Comparison of ENCODE assay signal across 8 cellular contexts in the genomic region with DNA sequence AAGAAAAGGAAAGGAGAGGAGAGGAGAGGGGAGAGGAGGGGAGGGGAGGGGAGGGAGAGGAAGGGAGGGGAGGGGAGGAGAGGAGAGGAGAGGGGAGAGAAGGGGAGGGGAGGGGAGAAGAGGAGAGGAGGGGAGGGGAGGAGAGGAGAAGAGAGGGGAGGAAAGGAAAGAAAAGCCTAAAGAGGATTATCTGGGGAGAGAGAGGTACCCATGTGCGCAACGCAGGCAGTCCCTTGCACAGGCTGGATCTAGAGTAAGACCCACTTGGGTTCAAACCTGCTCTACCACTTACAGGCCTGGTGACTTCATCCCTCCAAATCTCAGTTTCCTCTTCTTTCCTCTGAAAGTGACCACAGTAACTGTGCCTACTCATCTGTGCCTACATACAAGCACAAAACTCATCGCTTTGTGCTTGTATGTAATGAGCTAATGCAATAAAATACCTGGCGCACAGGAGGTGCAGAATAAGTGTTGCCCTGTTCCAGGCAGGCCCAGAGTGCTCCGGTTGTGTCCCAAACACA. TPM values are rescaled to one million over a fixed set of nuclear protein-coding genes. Genes with fewer than 3 reads are reported as not detected.
A peak's percentile ranks its signal among the peaks of the same experiment; 100 is the strongest.
DNase-seq lines count a peak whose midpoint lies in the region; ATAC-seq and TF ChIP-seq lines count a peak whose summit lies in the region.

No MANE protein-coding gene starts in this region.

- CTCF ChIA-PET in activated B cell treated with CpG ODN at 0.5 μM for 24 hours (lab: Charles Lee): interaction anchor here (0.9 to 2.9 kb wide), 5 partner anchors 15 to 141 kb away, joined by 3 to 14 read pairs (median 5); a partner anchor contains a TSS

- peaks cover 23% of the 10 kb centered on the region for H3K36me3 Mint-ChIP-seq in activated B cell treated with CpG ODN at 0.5 μM for 24 hours (ENCODE audit: low read depth)
- H3K36me3 Mint-ChIP-seq in memory B cell: peaks cover 5% of the 10 kb centered on the region

- H3K27me3 Mint-ChIP-seq in activated B cell treated with CpG ODN at 0.5 μM for 24 hours (no peaks in the 10 kb centered on the region), memory B cell (no peaks in the 10 kb centered on the region)

- H3K4me1 Mint-ChIP-seq in activated B cell treated with CpG ODN at 0.5 μM for 24 hours (peaks cover 38% of the 10 kb centered on the region), memory B cell (peaks cover 33% of the 10 kb centered on the region)

- H3K27ac Mint-ChIP-seq in activated B cell treated with CpG ODN at 0.5 μM for 24 hours (peak overlapping the region; percentile 77), memory B cell (peak overlapping the region; percentile 45)

- H3K27ac ChIP-seq in HL-60 (replicated peaks) (peak overlapping the region; percentile 73), substantia nigra (ENCODE audit: low read depth, low read length, poor library complexity, severe bottlenecking) (no peak overlapping the region)

- H3K9me3 Mint-ChIP-seq in activated B cell treated with CpG ODN at 0.5 μM for 24 hours: no peaks in the 10 kb centered on the region
- no peaks in the 10 kb centered on the region for H3K9me3 Mint-ChIP-seq in memory B cell

- POLR2A ChIA-PET in activated B cell treated with CpG ODN at 0.5 μM for 24 hours (lab: Charles Lee): interaction anchor here (0.7 to 4.0 kb wide), 10 partner anchors 20 to 141 kb away, joined by 3 to 29 read pairs (median 7); a partner anchor contains a TSS

- intact Hi-C loops in activated B cell treated with CpG ODN at 0.5 μM for 24 hours (cut with micrococcal nuclease) (no loop called here), head of caudate nucleus (cut with DNase I) (loop anchor here (5.0 kb wide), 1 partner anchor 54 kb away; no protein-coding TSS in a partner anchor)

- peak overlapping the region; percentile 98 for H3K4me3 ChIP-seq in HL-60 (replicated peaks; ENCODE audit: insufficient read depth, low read length)

- H3K4me3 Mint-ChIP-seq in activated B cell treated with CpG ODN at 0.5 μM for 24 hours (peak overlapping the region; percentile 87), memory B cell (peak overlapping the region; percentile 87)

- ATAC-seq in activated B cell treated with CpG ODN at 0.5 μM for 24 hours (ENCODE audit: low read depth): no peak
- ATAC-seq in memory B cell (ENCODE audit: low read depth): no peak

- TF ChIP-seq CTCF in HL-60 (IDR thresholded peaks at IDR 0.05; ENCODE audit: insufficient read depth, low read length) (no peak), activated B cell treated with CpG ODN at 0.5 μM for 24 hours (IDR thresholded peaks at IDR 0.05) (no peak)

- peak; percentile 19 to 21 for DNase-seq in AML-193 (lab: John Stamatoyannopoulos, UW)
- peak in 1 of 2 experiments; percentile 39 for DNase-seq in HL-60 (ENCODE audit: low read depth in 1 of 2, low spot score in 1 of 2)
- DNase-seq in activated B cell treated with CpG ODN at 0.5 μM for 24 hours: no peak
- no peak for DNase-seq in memory B cell (ENCODE audit: low spot score in 2 of 2)
- no peak for DNase-seq in head of caudate nucleus
- no peak for DNase-seq in NCI-H2196 treated with DMSO at 0.1 percent for 48 hours (lab: John Stamatoyannopoulos, UW; ENCODE audit: unreplicated experiment)
- no peak for DNase-seq in NCI-H1436 (lab: John Stamatoyannopoulos, UW)
- DNase-seq in substantia nigra (lab: John Stamatoyannopoulos, UW): no peak

- H3K27me3 ChIP-seq in HL-60 (ENCODE audit: insufficient read depth, poor library complexity, severe bottlenecking): no peaks in the 10 kb centered on the region

RNA-seq across cellular contexts. Expression of a gene that starts 0.8 kb away (rescaled TPM):
- 65.6 and 80.5 TPM in 2 replicates for total RNA-seq in activated B cell treated with CpG ODN at 0.5 μM for 24 hours

RNA-seq across cellular contexts. Expression of a gene that starts 30.4 kb away (rescaled TPM):
- total RNA-seq in activated B cell treated with CpG ODN at 0.5 μM for 24 hours: 0.02 and 0.04 TPM in 2 replicates

RNA-seq across cellular contexts. Expression of a gene that starts 32.8 kb away (rescaled TPM):
- total RNA-seq in activated B cell treated with CpG ODN at 0.5 μM for 24 hours: 81.8 and 103 TPM in 2 replicates

Comparison
In these comparisons a context has a peak if more than half of its experiments do, and no peak if none do; other contexts are left out.
1. DNase-seq: peak in AML-193 (2 of 2); none in activated B cell treated with CpG ODN at 0.5 μM for 24 hours (single experiment), memory B cell (0 of 2), head of caudate nucleus (0 of 42), NCI-H2196 treated with DMSO at 0.1 percent for 48 hours (single experiment), NCI-H1436 (single experiment) and substantia nigra (0 of 49).